ENCODE assay signal across 8 cellular contexts in the genomic region with DNA sequence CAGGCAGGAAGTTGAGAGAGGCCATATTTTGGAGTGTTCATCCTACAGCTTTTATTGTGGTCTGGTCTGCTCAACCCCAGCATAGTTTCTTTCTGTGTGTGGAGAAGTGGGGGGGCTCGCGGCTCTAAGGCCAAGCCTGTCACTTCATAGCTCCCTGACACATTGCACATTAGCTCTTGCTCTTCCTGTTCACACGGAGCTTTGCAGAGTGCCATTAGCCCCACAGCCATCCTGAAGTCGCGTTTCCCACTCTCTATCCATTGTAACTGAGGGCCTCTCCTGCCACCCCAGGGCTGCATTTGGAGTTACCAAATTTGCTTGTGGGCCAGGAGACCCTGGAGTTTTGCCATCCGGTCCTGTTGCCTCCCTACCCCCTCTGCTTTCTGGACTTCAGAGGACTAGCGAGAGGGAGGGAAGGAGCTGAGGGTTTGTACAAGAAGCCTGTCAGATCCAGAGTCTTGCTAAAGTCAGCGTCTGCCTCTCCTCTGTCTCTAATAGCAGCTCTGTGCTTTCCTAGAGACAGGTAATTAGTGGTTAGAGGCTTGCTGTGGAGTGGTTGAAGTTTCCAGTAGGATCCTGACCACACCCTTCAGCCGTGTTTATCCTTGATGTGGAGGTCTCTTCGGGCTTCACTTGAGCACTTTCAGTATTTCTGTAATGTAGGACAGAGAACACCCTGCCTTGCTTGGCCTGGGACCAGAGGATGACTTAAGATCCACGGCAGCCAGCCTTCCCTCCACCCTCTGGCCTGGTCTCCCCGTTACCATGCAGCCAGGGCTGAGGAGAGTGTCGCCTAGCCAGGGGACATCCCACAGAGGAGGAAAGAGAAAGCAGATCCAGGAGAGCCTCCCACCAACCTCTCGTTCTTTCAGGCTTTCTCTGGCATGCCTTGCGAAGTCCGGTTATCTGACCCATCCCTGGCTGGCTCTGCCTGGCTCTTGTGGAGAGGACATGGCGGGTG. TPM values are rescaled to one million over a fixed set of nuclear protein-coding genes. Genes with fewer than 3 reads are reported as not detected.
DNase-seq lines count a peak whose midpoint lies in the region; ATAC-seq and TF ChIP-seq lines count a peak whose summit lies in the region.

No MANE protein-coding gene starts in this region.

- H3K27me3 ChIP-seq in Peyer's patch, result no peaks in the 10 kb centered on the region
- no peaks in the 10 kb centered on the region for H3K27me3 ChIP-seq in naive thymus-derived CD4-positive, alpha-beta T cell (ENCODE audit: control insufficient read depth in 2 of 2, insufficient read depth in 2 of 2, low read length in 2 of 2)
- no peaks in the 10 kb centered on the region for H3K27me3 ChIP-seq in H7 (ENCODE audit: control insufficient read depth, insufficient read depth, low read length)

- peak; percentile 20 for ATAC-seq in HG02840 (IDR thresholded peaks at IDR 0.05; ENCODE audit: low FRiP score, unreplicated experiment)
- peak; percentile 67 for ATAC-seq in naive thymus-derived CD4-positive, alpha-beta T cell

- peak overlapping the region; percentile 6 for H3K4me3 Mint-ChIP-seq in activated CD4-positive, alpha-beta T cell treated with anti-CD3 and anti-CD28 coated beads, Interleukin-2, amount 10 ng/mL, durations not matched to agents 7 days and 5 days
- peak overlapping the region; percentile 50 for H3K4me3 Mint-ChIP-seq in dendritic cell treated with granulocyte-macrophage colony-stimulating factor and Interleukin-4, amounts not matched to agents 40 ng/mL and 50 ng/mL, for 4 days
- peak overlapping the region; percentile 55 to 77 (median 62) for H3K4me3 Mint-ChIP-seq in naive thymus-derived CD4-positive, alpha-beta T cell

- intact Hi-C loops in dendritic cell treated with granulocyte-macrophage colony-stimulating factor and Interleukin-4, amounts not matched to agents 40 ng/mL and 50 ng/mL, for 4 days (cut with micrococcal nuclease), result no loop called here
- intact Hi-C loops in naive thymus-derived CD4-positive, alpha-beta T cell (cut with micrococcal nuclease), result loop anchor here in 1 of 2 donors (1.0 to 2.0 kb wide), 2 partner anchors 13 to 35 kb away; a partner anchor contains a TSS

- H3K27me3 Mint-ChIP-seq in activated CD4-positive, alpha-beta T cell treated with anti-CD3 and anti-CD28 coated beads, Interleukin-2, amount 10 ng/mL, durations not matched to agents 7 days and 5 days, result no peaks in the 10 kb centered on the region
- H3K27me3 Mint-ChIP-seq in dendritic cell treated with granulocyte-macrophage colony-stimulating factor and Interleukin-4, amounts not matched to agents 40 ng/mL and 50 ng/mL, for 4 days, result no peaks in the 10 kb centered on the region
- H3K27me3 Mint-ChIP-seq in naive thymus-derived CD4-positive, alpha-beta T cell, result no peaks in the 10 kb centered on the region

- peaks cover 36% of the 10 kb centered on the region for H3K36me3 Mint-ChIP-seq in activated CD4-positive, alpha-beta T cell treated with anti-CD3 and anti-CD28 coated beads, Interleukin-2, amount 10 ng/mL, durations not matched to agents 7 days and 5 days (ENCODE audit: low read depth)
- H3K36me3 Mint-ChIP-seq in dendritic cell treated with granulocyte-macrophage colony-stimulating factor and Interleukin-4, amounts not matched to agents 40 ng/mL and 50 ng/mL, for 4 days (ENCODE audit: low read depth), result peaks cover 26% of the 10 kb centered on the region
- peaks cover 17 to 49% (median 39%) of the 10 kb centered on the region in 5 donors for H3K36me3 Mint-ChIP-seq in naive thymus-derived CD4-positive, alpha-beta T cell

- H3K9me3 ChIP-seq in Peyer's patch, result no peaks in the 10 kb centered on the region
- H3K9me3 ChIP-seq in naive thymus-derived CD4-positive, alpha-beta T cell (ENCODE audit: control insufficient read depth in 2 of 3, low read length in 3 of 3), result no peaks in the 10 kb centered on the region

- TF ChIP-seq CTCF in Peyer's patch (IDR thresholded peaks at IDR 0.05), result no peak

- CTCF ChIA-PET in activated CD4-positive, alpha-beta T cell treated with anti-CD3 and anti-CD28 coated beads, Interleukin-2, amount 10 ng/mL, durations not matched to agents 7 days and 5 days (lab: Charles Lee), result interaction anchor here (0.7 to 2.5 kb wide), 10 partner anchors 7 to 163 kb away, joined by 3 to 9 read pairs (median 5); no protein-coding TSS in a partner anchor
- CTCF ChIA-PET in naive thymus-derived CD4-positive, alpha-beta T cell (lab: Charles Lee), result interaction anchor here (1.2 to 2.6 kb wide), 4 partner anchors 8 to 162 kb away, joined by 3 to 7 read pairs (median 6); a partner anchor contains a TSS

- H3K9me3 Mint-ChIP-seq in activated CD4-positive, alpha-beta T cell treated with anti-CD3 and anti-CD28 coated beads, Interleukin-2, amount 10 ng/mL, durations not matched to agents 7 days and 5 days, result peaks cover 4% of the 10 kb centered on the region
- no peaks in the 10 kb centered on the region for H3K9me3 Mint-ChIP-seq in dendritic cell treated with granulocyte-macrophage colony-stimulating factor and Interleukin-4, amounts not matched to agents 40 ng/mL and 50 ng/mL, for 4 days
- peaks cover 0 to 11% (median 5%) of the 10 kb centered on the region in 11 donors for H3K9me3 Mint-ChIP-seq in naive thymus-derived CD4-positive, alpha-beta T cell

- TF ChIP-seq POLR2A in Peyer's patch (IDR thresholded peaks at IDR 0.05), result no peak

- H3K36me3 ChIP-seq in Peyer's patch (no peaks in the 10 kb centered on the region), H7 (replicated peaks; ENCODE audit: control insufficient read depth, insufficient read depth, low read length) (no peaks in the 10 kb centered on the region; the same call in 1 of the 2 replicates)
- H3K36me3 ChIP-seq in naive thymus-derived CD4-positive, alpha-beta T cell (ENCODE audit: control insufficient read depth in 2 of 3, insufficient read depth in 3 of 3, low read length in 3 of 3), result peaks cover 0 to 6% (median 0%) of the 10 kb centered on the region in 3 experiments

- DNase-seq in activated CD4-positive, alpha-beta T cell treated with anti-CD3 and anti-CD28 coated beads, Interleukin-2, amount 10 ng/mL, durations not matched to agents 7 days and 5 days, result peak; percentile 27
- no peak for DNase-seq in activated CD4-positive, alpha-beta T cell treated with anti-CD3 and anti-CD28 coated beads for 1 hour
- DNase-seq in Peyer's patch (peak in 2 of 3 donors; percentile 52 to 62), retina (no peak), H7 (no peak)
- peak in 2 of 9 donors; percentile 24 to 28 for DNase-seq in naive thymus-derived CD4-positive, alpha-beta T cell

- peaks cover 44% of the 10 kb centered on the region for H3K4me1 Mint-ChIP-seq in activated CD4-positive, alpha-beta T cell treated with anti-CD3 and anti-CD28 coated beads, Interleukin-2, amount 10 ng/mL, durations not matched to agents 7 days and 5 days
- H3K4me1 Mint-ChIP-seq in dendritic cell treated with granulocyte-macrophage colony-stimulating factor and Interleukin-4, amounts not matched to agents 40 ng/mL and 50 ng/mL, for 4 days (ENCODE audit: low read depth), result peaks cover 61% of the 10 kb centered on the region
- H3K4me1 Mint-ChIP-seq in naive thymus-derived CD4-positive, alpha-beta T cell, result peaks cover 39 to 50% (median 42%) of the 10 kb centered on the region in 7 donors

- H3K27ac Mint-ChIP-seq in activated CD4-positive, alpha-beta T cell treated with anti-CD3 and anti-CD28 coated beads, Interleukin-2, amount 10 ng/mL, durations not matched to agents 7 days and 5 days, result peak overlapping the region; percentile 88
- peak overlapping the region; percentile 78 for H3K27ac Mint-ChIP-seq in dendritic cell treated with granulocyte-macrophage colony-stimulating factor and Interleukin-4, amounts not matched to agents 40 ng/mL and 50 ng/mL, for 4 days
- H3K27ac Mint-ChIP-seq in naive thymus-derived CD4-positive, alpha-beta T cell, result peak overlapping the region; percentile 7 to 92 (median 87)

- peak overlapping the region; percentile 63 to 82 (median 68) for H3K27ac ChIP-seq in Peyer's patch
- peak overlapping the region; percentile 62 for H3K27ac ChIP-seq in naive thymus-derived CD4-positive, alpha-beta T cell (ENCODE audit: low read depth, low read length)

- POLR2A ChIA-PET in activated CD4-positive, alpha-beta T cell treated with anti-CD3 and anti-CD28 coated beads, Interleukin-2, amount 10 ng/mL, durations not matched to agents 7 days and 5 days (lab: Charles Lee), result interaction anchor here (0.8 to 1.1 kb wide), 2 partner anchors 14 to 37 kb away, joined by 5 read pairs; a partner anchor contains a TSS
- POLR2A ChIA-PET in naive thymus-derived CD4-positive, alpha-beta T cell (lab: Charles Lee), result interaction anchor here (0.8 to 2.6 kb wide), 5 partner anchors 14 to 102 kb away, joined by 3 to 14 read pairs (median 3); a partner anchor contains a TSS

- peaks cover 0 to 21% (median 3%) of the 10 kb centered on the region in 4 donors for H3K4me1 ChIP-seq in Peyer's patch
- peaks cover 24 to 25% of the 10 kb centered on the region in 2 donors for H3K4me1 ChIP-seq in naive thymus-derived CD4-positive, alpha-beta T cell (ENCODE audit: control insufficient read depth in 2 of 2, insufficient read depth in 2 of 2, low read length in 2 of 2)

- H3K4me3 ChIP-seq in Peyer's patch (peak overlapping the region in 2 of 4 donors; percentile 3 to 20), H7 (ENCODE audit: insufficient read depth, low read depth, low read length) (no peak overlapping the region)
- peak overlapping the region; percentile 38 for H3K4me3 ChIP-seq in naive thymus-derived CD4-positive, alpha-beta T cell (ENCODE audit: low read length)

RNA-seq across cellular contexts. Expression of a gene that starts 14.1 kb away (rescaled TPM):
- total RNA-seq in activated CD4-positive, alpha-beta T cell treated with anti-CD3 and anti-CD28 coated beads, Interleukin-2, amount 10 ng/mL, durations not matched to agents 7 days and 5 days, result 10 to 100 TPM; 33.1 to 33.5 TPM
- total RNA-seq in Peyer's patch, result 10 to 100 TPM in 1 of 4 donors, 1 to 10 TPM in 3; 6.7 to 23.9 (median 7.9) TPM
- total RNA-seq in naive thymus-derived CD4-positive, alpha-beta T cell, result 10 to 100 TPM; 11.0 to 37.2 (median 17.4) TPM
- polyA plus RNA-seq in naive thymus-derived CD4-positive, alpha-beta T cell, result 10 to 100 TPM; 37.9 to 39.2 TPM
- total RNA-seq in H7 (2014; rRNA removed; shearing (Covaris generic)), result 21.4 TPM in 2 replicates

RNA-seq across cellular contexts. Expression of a gene that starts 35.1 kb away (rescaled TPM):
- 10 to 100 TPM; 13.5 to 14.0 TPM for total RNA-seq in activated CD4-positive, alpha-beta T cell treated with anti-CD3 and anti-CD28 coated beads, Interleukin-2, amount 10 ng/mL, durations not matched to agents 7 days and 5 days
- total RNA-seq in Peyer's patch, result 10 to 100 TPM; 14.9 to 35.8 (median 31.8) TPM
- total RNA-seq in naive thymus-derived CD4-positive, alpha-beta T cell, result 10 to 100 TPM; 12.9 to 21.5 (median 17.9) TPM
- polyA plus RNA-seq in naive thymus-derived CD4-positive, alpha-beta T cell, result 10 to 100 TPM in 1 of 2 donors, 1 to 10 TPM in 1; 9.6 to 15.3 TPM
- total RNA-seq in H7 (2014; rRNA removed; shearing (Covaris generic)), result 4.2 and 5.8 TPM in 2 replicates

RNA-seq across cellular contexts. Expression of a gene that starts 37.5 kb away (rescaled TPM):
- total RNA-seq in activated CD4-positive, alpha-beta T cell treated with anti-CD3 and anti-CD28 coated beads, Interleukin-2, amount 10 ng/mL, durations not matched to agents 7 days and 5 days, result 1 to 10 TPM; 7.5 to 7.6 TPM
- 10 to 100 TPM in 1 of 4 donors, 1 to 10 TPM in 3; 1.1 to 14.0 (median 8.6) TPM for total RNA-seq in Peyer's patch
- total RNA-seq in naive thymus-derived CD4-positive, alpha-beta T cell, result 10 to 100 TPM in 1 of 5 experiments, 1 to 10 TPM in 4; 2.7 to 13.4 (median 4.7) TPM
- polyA plus RNA-seq in naive thymus-derived CD4-positive, alpha-beta T cell, result 1 to 10 TPM; 4.0 to 4.1 TPM
- 16.0 and 19.4 TPM in 2 replicates for total RNA-seq in H7 (2014; rRNA removed; shearing (Covaris generic))

RNA-seq across cellular contexts. Expression of a gene that starts 49.0 kb away (rescaled TPM):
- 10 to 100 TPM; 34.8 to 43.4 TPM for total RNA-seq in activated CD4-positive, alpha-beta T cell treated with anti-CD3 and anti-CD28 coated beads, Interleukin-2, amount 10 ng/mL, durations not matched to agents 7 days and 5 days
- total RNA-seq in Peyer's patch, result 10 to 100 TPM; 15.9 to 47.9 (median 22.9) TPM
- 10 to 100 TPM; 27.5 to 42.7 (median 35.5) TPM for total RNA-seq in naive thymus-derived CD4-positive, alpha-beta T cell
- polyA plus RNA-seq in naive thymus-derived CD4-positive, alpha-beta T cell, result 10 to 100 TPM; 20.4 to 26.1 TPM
- total RNA-seq in H7 (2014; rRNA removed; shearing (Covaris generic)), result 54.0 and 68.7 TPM in 2 replicates

RNA-seq across cellular contexts. Expression of a gene that starts 49.3 kb away (rescaled TPM):
- total RNA-seq in activated CD4-positive, alpha-beta T cell treated with anti-CD3 and anti-CD28 coated beads, Interleukin-2, amount 10 ng/mL, durations not matched to agents 7 days and 5 days, result 100 to 1,000 TPM; 107 to 110 TPM
- 100 to 1,000 TPM in 2 of 4 donors, 10 to 100 TPM in 2; 82.9 to 109 (median 97.9) TPM for total RNA-seq in Peyer's patch
- total RNA-seq in naive thymus-derived CD4-positive, alpha-beta T cell, result 100 to 1,000 TPM; 141 to 179 (median 150) TPM
- 100 to 1,000 TPM in 1 of 2 donors, 10 to 100 TPM in 1; 81.6 to 144 TPM for polyA plus RNA-seq in naive thymus-derived CD4-positive, alpha-beta T cell
- 65.9 and 72.7 TPM in 2 replicates for total RNA-seq in H7 (2014; rRNA removed; shearing (Covaris generic))

Comparison
In these comparisons a context has a peak if more than half of its experiments do, and no peak if none do; other contexts are left out.
1. DNase-seq: peak in activated CD4-positive, alpha-beta T cell treated with anti-CD3 and anti-CD28 coated beads, Interleukin-2, amount 10 ng/mL, durations not matched to agents 7 days and 5 days (single experiment) and Peyer's patch (2 of 3); none in activated CD4-positive, alpha-beta T cell treated with anti-CD3 and anti-CD28 coated beads for 1 hour (single experiment), retina (single experiment) and H7 (single experiment).
2. H3K4me3 Mint-ChIP-seq: peak in every context shown above with its lines; median percentile 62 in naive thymus-derived CD4-positive, alpha-beta T cell; 50 in dendritic cell treated with granulocyte-macrophage colony-stimulating factor and Interleukin-4, amounts not matched to agents 40 ng/mL and 50 ng/mL, for 4 days; 6 in activated CD4-positive, alpha-beta T cell treated with anti-CD3 and anti-CD28 coated beads, Interleukin-2, amount 10 ng/mL, durations not matched to agents 7 days and 5 days.
3. Peak in every context shown above with its lines, with median percentiles within 50 percentile points of each other: H3K27ac Mint-ChIP-seq.